In genomic region chr1:165630629-165631402, GRCh38 we compare ENCODE assay signal across 8 cellular contexts. TPM values are rescaled to one million over a fixed set of nuclear protein-coding genes. Genes with fewer than 3 reads are reported as not detected.
DNase-seq lines count a peak whose midpoint lies in the region; ATAC-seq and TF ChIP-seq lines count a peak whose summit lies in the region.

Gene MGST3 (plus strand): TSS chr1:165631234. CDS start chr1:165649848, 18,614 bp downstream.

- H3K9me3 ChIP-seq in testis: no peaks in the 10 kb centered on the region

- peaks cover 37% of the 10 kb centered on the region for H3K4me1 ChIP-seq in testis

- TF ChIP-seq CTCF in GM12864 (IDR thresholded peaks at IDR 0.05; ENCODE audit: low read depth, low read length, missing control alignments) (no peak), omental fat pad (IDR thresholded peaks at IDR 0.05) (no peak), testis (IDR thresholded peaks at IDR 0.05) (peak in 2 of 3 experiments; percentile 14 to 16)

- no peaks in the 10 kb centered on the region for H3K27me3 Mint-ChIP-seq in activated naive CD8-positive, alpha-beta T cell

- WGBS in testis, 2 donors: 0% methylated on average over 28 to 58 of the region's 58 CpGs

- intact Hi-C loops in testis (cut with DNase I; ENCODE audit: low total_unique reads): loop anchor here (10.0 kb wide), 1 partner anchor 134 kb away; the partner anchor contains the start of gene TMCO1

- H3K27ac Mint-ChIP-seq in activated naive CD8-positive, alpha-beta T cell: peak within 1 kb of the TSS; percentile 81

- ATAC-seq in HG02678 (IDR thresholded peaks at IDR 0.05; ENCODE audit: unreplicated experiment) (peak; percentile 81), omental fat pad (ENCODE audit: low FRiP score) (peak; percentile 97)

- H3K36me3 ChIP-seq in testis (ENCODE audit: low read depth, missing control alignments): no peaks in the 10 kb centered on the region

- no peaks in the 10 kb centered on the region for H3K27me3 ChIP-seq in testis

- H3K4me3 ChIP-seq in GM12864 (ENCODE audit: low read depth, low read length) (peak within 1 kb of the TSS; percentile 76), testis (peak within 1 kb of the TSS; percentile 74 to 79)

- no peak within 1 kb of the TSS for H3K4me3 Mint-ChIP-seq in activated naive CD8-positive, alpha-beta T cell

- peaks cover 18% of the 10 kb centered on the region for H3K4me1 Mint-ChIP-seq in activated naive CD8-positive, alpha-beta T cell (ENCODE audit: low read depth)

- peak; percentile 21 for TF ChIP-seq POLR2A in testis (IDR thresholded peaks at IDR 0.05)

- peak; percentile 88 for DNase-seq in GM12864 (ENCODE audit: low read depth)
- DNase-seq in NCI-H1105 treated with DMSO at 0.1 percent for 48 hours (lab: John Stamatoyannopoulos, UW): peak; percentile 98
- peak; percentile 95 for DNase-seq in SKM-1 treated with dmso at 0.1 percent for 144 hours (lab: John Stamatoyannopoulos, UW; ENCODE audit: unreplicated experiment)
- DNase-seq in glomerular visceral epithelial cell (ENCODE audit: extremely low spot score): peak; percentile 95
- DNase-seq in omental fat pad (ENCODE audit: low spot score): peak; percentile 78
- peak; percentile 97 for DNase-seq in testis

- no peaks in the 10 kb centered on the region for H3K36me3 Mint-ChIP-seq in activated naive CD8-positive, alpha-beta T cell

- peak within 1 kb of the TSS; percentile 84 to 91 for H3K27ac ChIP-seq in testis

- no peaks in the 10 kb centered on the region for H3K9me3 Mint-ChIP-seq in activated naive CD8-positive, alpha-beta T cell (ENCODE audit: low read depth)

RNA-seq across cellular contexts. Expression of gene MGST3, which starts in this region (rescaled TPM):
- 100 to 1,000 TPM; 250 to 616 (median 291) TPM for total RNA-seq in omental fat pad
- 100 to 1,000 TPM; 209 to 278 TPM for total RNA-seq in testis
- 190 TPM for polyA plus RNA-seq in testis (ENCODE audit: insufficient read depth, low read depth, low replicate concordance)

Comparison
In these comparisons a context has a peak if more than half of its experiments do, and no peak if none do; other contexts are left out.
1. Peak in every context shown above with its lines: DNase-seq, ATAC-seq, H3K4me3 ChIP-seq and H3K27ac ChIP-seq.
2. CTCF ChIP-seq: peak in testis (2 of 3); none in GM12864 (single experiment) and omental fat pad (0 of 3).